21 cellular contexts compared by ENCODE assay signal in the genomic region with DNA sequence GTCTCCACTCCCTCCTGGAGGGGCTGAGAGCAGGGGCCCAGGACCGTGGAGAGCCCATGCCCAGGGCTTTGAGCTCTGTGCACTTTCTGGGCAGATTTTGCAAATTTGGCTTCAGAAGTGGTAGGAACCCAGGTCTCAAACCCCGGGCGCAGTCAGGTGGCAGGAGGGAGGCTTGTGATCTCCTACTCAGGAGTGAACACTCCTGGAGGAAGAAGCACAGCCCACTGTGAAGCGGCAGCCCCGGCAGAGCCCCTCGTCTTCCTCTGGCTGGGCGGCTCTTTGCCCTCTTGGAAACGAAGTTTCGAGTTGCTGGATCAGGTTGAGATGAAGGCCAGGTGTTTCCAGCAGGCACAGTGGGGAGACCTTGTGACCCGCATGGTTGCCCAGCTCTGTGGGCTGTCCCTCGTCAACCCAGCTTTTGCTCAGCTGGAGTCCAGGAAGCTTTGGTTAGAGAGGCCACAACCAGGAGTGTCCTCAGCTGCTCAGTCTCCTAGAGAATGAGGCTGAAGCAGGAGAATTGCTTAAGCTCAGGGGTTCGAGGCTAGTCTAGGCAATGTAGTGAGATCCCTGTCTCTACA. TPM values are rescaled to one million over a fixed set of nuclear protein-coding genes. Genes with fewer than 3 reads are reported as not detected.
"Had no signal": no experiment of that assay in that cellular context is flagged by ENCODE, and none has a peak within 500 bp of the region (broad histone marks: within the 10 kb centered on the region; RNA-seq: fewer than 3 reads in every experiment).

No MANE protein-coding gene starts in this region.

- H3K36me3 ChIP-seq: ovary, stomach, thoracic aorta, uterus had no signal

- H3K9me3 Mint-ChIP-seq: activated T-helper 1 cell treated with anti-CD3 and anti-CD28 coated beads, Interleukin-12 subunit alpha, Interleukin-12 subunit beta, Interleukin-2, Interleukin-4 antibody, amounts not matched to agents 30 ng/mL and 10 ng/mL and 1 ng/mL, durations not matched to agents 14 hours and 24 hours and 36 hours; natural killer cell treated with Interleukin-12 subunit alpha and Interleukin-12 subunit beta and Interleukin-15 and Interleukin-18, amount 100 ng/mL, for 72 hours had no signal

- H3K27ac Mint-ChIP-seq: activated CD8-positive, alpha-beta T cell treated with anti-CD3 and anti-CD28 coated beads for 36 hours; activated T-helper 1 cell treated with anti-CD3 and anti-CD28 coated beads, Interleukin-12 subunit alpha, Interleukin-12 subunit beta, Interleukin-2, Interleukin-4 antibody, amounts not matched to agents 30 ng/mL and 10 ng/mL and 1 ng/mL, durations not matched to agents 14 hours and 24 hours and 36 hours; natural killer cell treated with Interleukin-12 subunit alpha and Interleukin-12 subunit beta and Interleukin-15 and Interleukin-18, amount 100 ng/mL, for 72 hours; T-helper 2 cell treated with Interferon-gamma antibody and Interleukin-4, amounts not matched to agents 5 μg/mL and 100 μg/mL, for 36 hours had no signal

- DNase-seq: activated CD8-positive, alpha-beta memory T cell treated with anti-CD3 and anti-CD28 coated beads, Interleukin-2, amount 50 U/mL, for 48 hours; activated CD8-positive, alpha-beta T cell treated with anti-CD3 and anti-CD28 coated beads for 36 hours; activated naive CD4-positive, alpha-beta T cell; aorta; glutamatergic neuron; left colon; mammary epithelial cell; ovary; retina; stimulated activated CD4-positive, alpha-beta T cell treated with anti-CD3 and anti-CD28 coated beads, Interleukin-15, amount 100 ng/mL, for 24 hours; stimulated activated CD4-positive, alpha-beta T cell treated with anti-CD3 and anti-CD28 coated beads, Interleukin-4, amount 100 ng/mL, for 4 hours; stomach; uterus had no signal

- H3K27me3 ChIP-seq: esophagus muscularis mucosa, ovary, stomach, uterus had no signal

- H3K9me3 ChIP-seq: esophagus muscularis mucosa, mucosa of descending colon, ovary, stomach, thoracic aorta, uterus had no signal

- H3K4me3 ChIP-seq: esophagus muscularis mucosa, mucosa of descending colon, ovary, stomach, thoracic aorta, uterus had no signal

- FAIRE-seq: bronchial epithelial cell had no signal

- H3K4me3 Mint-ChIP-seq: activated CD8-positive, alpha-beta T cell treated with anti-CD3 and anti-CD28 coated beads for 36 hours; activated T-helper 1 cell treated with anti-CD3 and anti-CD28 coated beads, Interleukin-12 subunit alpha, Interleukin-12 subunit beta, Interleukin-2, Interleukin-4 antibody, amounts not matched to agents 30 ng/mL and 10 ng/mL and 1 ng/mL, durations not matched to agents 14 hours and 24 hours and 36 hours; natural killer cell treated with Interleukin-12 subunit alpha and Interleukin-12 subunit beta and Interleukin-15 and Interleukin-18, amount 100 ng/mL, for 72 hours; T-helper 2 cell treated with Interferon-gamma antibody and Interleukin-4, amounts not matched to agents 5 μg/mL and 100 μg/mL, for 36 hours had no signal

- H3K27ac ChIP-seq: ovary, thoracic aorta, uterus had no signal

- H3K4me1 ChIP-seq: uterus had no signal

- ATAC-seq: activated CD8-positive, alpha-beta T cell treated with anti-CD3 and anti-CD28 coated beads for 36 hours; left colon; mucosa of descending colon; natural killer cell treated with Interleukin-12 subunit alpha and Interleukin-12 subunit beta and Interleukin-15 and Interleukin-18, amount 100 ng/mL, for 72 hours had no signal

RNA-seq across cellular contexts. Expression of gene WNK2, which starts 48.5 kb away (rescaled TPM):
- total RNA-seq: fibroblast of villous mesenchyme; natural killer cell treated with Interleukin-12 subunit alpha and Interleukin-12 subunit beta and Interleukin-15 and Interleukin-18, amount 100 ng/mL, for 72 hours had no signal
